In genomic region chr13:99150575-99151370, GRCh38 we compare ENCODE assay signal across 10 cellular contexts. TPM values are rescaled to one million over a fixed set of nuclear protein-coding genes. Genes with fewer than 3 reads are reported as not detected.
DNase-seq lines count a peak whose midpoint lies in the region; ATAC-seq and TF ChIP-seq lines count a peak whose summit lies in the region.
"Had no signal": no experiment of that assay in that cellular context is flagged by ENCODE, and none has a peak within 500 bp of the region (broad histone marks: within the 10 kb centered on the region; RNA-seq: fewer than 3 reads in every experiment).

No MANE protein-coding gene starts in this region.

- ATAC-seq in activated CD4-positive, alpha-beta T cell treated with anti-CD3 and anti-CD28 coated beads for 36 hours, result peak; percentile 26
- ATAC-seq in gastroesophageal sphincter, result no peak

- no peak for TF ChIP-seq EP300 in gastroesophageal sphincter (IDR thresholded peaks at IDR 0.05)

- H3K9me3 ChIP-seq in fibroblast of lung (ENCODE audit: control insufficient read depth, insufficient read depth, low read depth, low read length), result no peaks in the 10 kb centered on the region
- no peaks in the 10 kb centered on the region for H3K9me3 ChIP-seq in thyroid gland
- no peaks in the 10 kb centered on the region for H3K9me3 ChIP-seq in gastroesophageal sphincter

- no peaks in the 10 kb centered on the region for H4K20me1 ChIP-seq in fibroblast of lung (ENCODE audit: control insufficient read depth, extremely low read depth, insufficient read depth, low read length)

- H3K27ac ChIP-seq in RWPE1 (peak overlapping the region; percentile 83), fibroblast of lung (ENCODE audit: insufficient read depth, low read length) (no peak overlapping the region), thyroid gland (peak overlapping the region; percentile 35 to 71 (median 38)), gastroesophageal sphincter (no peak overlapping the region)

- POLR2A ChIA-PET in activated CD4-positive, alpha-beta T cell treated with anti-CD3 and anti-CD28 coated beads for 36 hours (lab: Charles Lee), result no interaction called here
- POLR2A ChIA-PET in activated CD4-positive, alpha-beta T cell treated with anti-CD3 and anti-CD28 coated beads, Interleukin-2, amount 10 ng/mL, durations not matched to agents 7 days and 5 days (lab: Charles Lee), result no interaction called here
- POLR2A ChIA-PET in RWPE1 (lab: Yijun Ruan, JAX; ENCODE audit: low non-redundant PET), result no interaction called here

- TF ChIP-seq CTCF in RWPE1 (conservative IDR thresholded peaks at IDR 0.05; ENCODE audit: low read depth) (no peak), fibroblast of lung (conservative IDR thresholded peaks at IDR 0.05 in 1 of 2, IDR thresholded peaks at IDR 0.05 in 1 of 2; ENCODE audit: low read depth in 1 of 2, low read length in 2 of 2) (no peak), thyroid gland (IDR thresholded peaks at IDR 0.05) (no peak), gastroesophageal sphincter (IDR thresholded peaks at IDR 0.05) (no peak)

- H3K4me1 Mint-ChIP-seq in activated CD4-positive, alpha-beta T cell treated with anti-CD3 and anti-CD28 coated beads for 36 hours, result peaks cover 5% of the 10 kb centered on the region
- H3K4me1 Mint-ChIP-seq in activated CD4-positive, alpha-beta T cell treated with anti-CD3 and anti-CD28 coated beads, Interleukin-2, amount 10 ng/mL, durations not matched to agents 7 days and 5 days, result peaks cover 8% of the 10 kb centered on the region

- H3K27ac Mint-ChIP-seq in activated CD4-positive, alpha-beta T cell treated with anti-CD3 and anti-CD28 coated beads for 36 hours, result no peak overlapping the region
- no peak overlapping the region for H3K27ac Mint-ChIP-seq in activated CD4-positive, alpha-beta T cell treated with anti-CD3 and anti-CD28 coated beads, Interleukin-2, amount 10 ng/mL, durations not matched to agents 7 days and 5 days

- H2AFZ ChIP-seq in fibroblast of lung (ENCODE audit: low read length), result no peak overlapping the region

- H3K36me3 Mint-ChIP-seq in activated CD4-positive, alpha-beta T cell treated with anti-CD3 and anti-CD28 coated beads for 36 hours (ENCODE audit: low read depth), result no peaks in the 10 kb centered on the region
- H3K36me3 Mint-ChIP-seq in activated CD4-positive, alpha-beta T cell treated with anti-CD3 and anti-CD28 coated beads, Interleukin-2, amount 10 ng/mL, durations not matched to agents 7 days and 5 days (ENCODE audit: low read depth), result no peaks in the 10 kb centered on the region

- H3K4me1 ChIP-seq in fibroblast of lung (ENCODE audit: control insufficient read depth, extremely low read depth, insufficient read depth, low read length) (peaks cover 3% of the 10 kb centered on the region), thyroid gland (peaks cover 9 to 35% of the 10 kb centered on the region in 2 donors), gastroesophageal sphincter (no peaks in the 10 kb centered on the region)

- intact Hi-C loops in activated CD4-positive, alpha-beta T cell treated with anti-CD3 and anti-CD28 coated beads for 36 hours (cut with DNase I, micrococcal nuclease), result no loop called here
- intact Hi-C loops in thyroid gland (cut with DNase I), result no loop called here

- H3K9me3 Mint-ChIP-seq in activated CD4-positive, alpha-beta T cell treated with anti-CD3 and anti-CD28 coated beads for 36 hours (ENCODE audit: low read depth), result no peaks in the 10 kb centered on the region
- peaks cover 3% of the 10 kb centered on the region for H3K9me3 Mint-ChIP-seq in activated CD4-positive, alpha-beta T cell treated with anti-CD3 and anti-CD28 coated beads, Interleukin-2, amount 10 ng/mL, durations not matched to agents 7 days and 5 days

- no peak overlapping the region for H3K4me3 Mint-ChIP-seq in activated CD4-positive, alpha-beta T cell treated with anti-CD3 and anti-CD28 coated beads for 36 hours
- H3K4me3 Mint-ChIP-seq in activated CD4-positive, alpha-beta T cell treated with anti-CD3 and anti-CD28 coated beads, Interleukin-2, amount 10 ng/mL, durations not matched to agents 7 days and 5 days, result no peak overlapping the region

- no peaks in the 10 kb centered on the region for H3K36me3 ChIP-seq in fibroblast of lung (ENCODE audit: control insufficient read depth, insufficient read depth, low read length)
- H3K36me3 ChIP-seq in thyroid gland, result no peaks in the 10 kb centered on the region
- no peaks in the 10 kb centered on the region for H3K36me3 ChIP-seq in gastroesophageal sphincter

- no peak for DNase-seq in activated CD4-positive, alpha-beta T cell treated with anti-CD3 and anti-CD28 coated beads for 36 hours
- no peak for DNase-seq in activated CD4-positive, alpha-beta T cell treated with anti-CD3 and anti-CD28 coated beads, Interleukin-2, amount 10 ng/mL, durations not matched to agents 7 days and 5 days
- DNase-seq in RWPE1 (ENCODE audit: low spot score) (peak; percentile 96), fibroblast of lung (ENCODE audit: low read depth in 2 of 2) (peak; percentile 25 to 80), thyroid gland (peak; percentile 60 to 77), NCI-H2196 (lab: John Stamatoyannopoulos, UW; ENCODE audit: unreplicated experiment) (no peak)
- DNase-seq in stimulated activated CD4-positive, alpha-beta T cell treated with anti-CD3 and anti-CD28 coated beads, Interleukin-4, amount 100 ng/mL, for 24 hours, result no peak
- DNase-seq: AML-193, NCI-H446 treated with DMSO at 0.1 percent for 48 hours had no signal

- no peak overlapping the region for H3K4me3 ChIP-seq in fibroblast of lung (replicated peaks in 1 of 4; ENCODE audit: control extremely low read depth in 1 of 4, insufficient read depth in 1 of 4, low read depth in 3 of 4, low read length in 4 of 4)
- no peak overlapping the region for H3K4me3 ChIP-seq in thyroid gland (replicated peaks in 1 of 3)
- H3K4me3 ChIP-seq in gastroesophageal sphincter, result no peak overlapping the region

- H3K27me3 ChIP-seq in fibroblast of lung (ENCODE audit: control insufficient read depth, insufficient read depth, low read length), result no peaks in the 10 kb centered on the region
- H3K27me3 ChIP-seq in thyroid gland, result no peaks in the 10 kb centered on the region
- no peaks in the 10 kb centered on the region for H3K27me3 ChIP-seq in gastroesophageal sphincter

- CTCF ChIA-PET in activated CD4-positive, alpha-beta T cell treated with anti-CD3 and anti-CD28 coated beads for 36 hours (lab: Charles Lee), result no interaction called here
- CTCF ChIA-PET in activated CD4-positive, alpha-beta T cell treated with anti-CD3 and anti-CD28 coated beads, Interleukin-2, amount 10 ng/mL, durations not matched to agents 7 days and 5 days (lab: Charles Lee), result interaction anchor here (0.7 to 1.3 kb wide), 2 partner anchors 8 to 18 kb away, joined by 3 to 4 read pairs; no protein-coding TSS in a partner anchor
- CTCF ChIA-PET in RWPE1 (lab: Yijun Ruan, JAX), result interaction anchor here (0.7 to 1.2 kb wide), 2 partner anchors 13 to 26 kb away, joined by 3 to 5 read pairs; no protein-coding TSS in a partner anchor

- no peak overlapping the region for H3K9ac ChIP-seq in fibroblast of lung (ENCODE audit: insufficient read depth, low read length)

- H3K27me3 Mint-ChIP-seq in activated CD4-positive, alpha-beta T cell treated with anti-CD3 and anti-CD28 coated beads for 36 hours, result no peaks in the 10 kb centered on the region
- no peaks in the 10 kb centered on the region for H3K27me3 Mint-ChIP-seq in activated CD4-positive, alpha-beta T cell treated with anti-CD3 and anti-CD28 coated beads, Interleukin-2, amount 10 ng/mL, durations not matched to agents 7 days and 5 days

- no peak overlapping the region for H3K4me2 ChIP-seq in fibroblast of lung (ENCODE audit: extremely low read depth, insufficient read depth, low read length)

- WGBS in thyroid gland, 2 donors, result 57 to 70% methylated on average over 7 of the region's 7 CpGs
- 17 to 62% methylated on average over 1 to 7 of the region's 7 CpGs for WGBS in gastroesophageal sphincter (ENCODE audit: low coverage in 1 of 2), 2 donors

- TF ChIP-seq POLR2A in thyroid gland (IDR thresholded peaks at IDR 0.05) (no peak), gastroesophageal sphincter (IDR thresholded peaks at IDR 0.05) (no peak)

- H3K79me2 ChIP-seq in fibroblast of lung (ENCODE audit: control insufficient read depth, insufficient read depth, low read length), result no peaks in the 10 kb centered on the region

RNA-seq across cellular contexts. Expression of gene UBAC2, which starts 49.9 kb away (rescaled TPM):
- 10 to 100 TPM; 48.4 to 56.3 TPM for total RNA-seq in activated CD4-positive, alpha-beta T cell treated with anti-CD3 and anti-CD28 coated beads for 36 hours
- total RNA-seq in activated CD4-positive, alpha-beta T cell treated with anti-CD3 and anti-CD28 coated beads, Interleukin-2, amount 10 ng/mL, durations not matched to agents 7 days and 5 days, result 10 to 100 TPM; 67.8 to 70.5 TPM
- total RNA-seq in fibroblast of lung, result 29.5 and 32.4 TPM in 2 replicates
- polyA plus RNA-seq in fibroblast of lung, result 58.3 and 87.4 TPM in 2 replicates
- 39.5 and 49.3 TPM in 2 replicates for polyA plus RNA-seq in fibroblast of lung (2012)
- polyA minus RNA-seq in fibroblast of lung (ENCODE audit: low replicate concordance), result 21.9 and 23.2 TPM in 2 replicates
- 10 to 100 TPM; 56.8 to 88.5 (median 77.7) TPM for total RNA-seq in thyroid gland
- total RNA-seq in gastroesophageal sphincter, result 10 to 100 TPM; 45.0 to 59.6 (median 52.2) TPM

Comparison
In these comparisons a context has a peak if more than half of its experiments do, and no peak if none do; other contexts are left out.
1. DNase-seq: peak in RWPE1 (single experiment), fibroblast of lung (2 of 2) and thyroid gland (2 of 2); none in activated CD4-positive, alpha-beta T cell treated with anti-CD3 and anti-CD28 coated beads for 36 hours (single experiment), activated CD4-positive, alpha-beta T cell treated with anti-CD3 and anti-CD28 coated beads, Interleukin-2, amount 10 ng/mL, durations not matched to agents 7 days and 5 days (single experiment), NCI-H2196 (single experiment) and stimulated activated CD4-positive, alpha-beta T cell treated with anti-CD3 and anti-CD28 coated beads, Interleukin-4, amount 100 ng/mL, for 24 hours (single experiment).
2. H3K27ac ChIP-seq: peak in RWPE1 (single experiment) and thyroid gland (3 of 3); none in fibroblast of lung (single experiment) and gastroesophageal sphincter (0 of 4).